Comparison of ENCODE assay signal across 24 cellular contexts in the genomic region with DNA sequence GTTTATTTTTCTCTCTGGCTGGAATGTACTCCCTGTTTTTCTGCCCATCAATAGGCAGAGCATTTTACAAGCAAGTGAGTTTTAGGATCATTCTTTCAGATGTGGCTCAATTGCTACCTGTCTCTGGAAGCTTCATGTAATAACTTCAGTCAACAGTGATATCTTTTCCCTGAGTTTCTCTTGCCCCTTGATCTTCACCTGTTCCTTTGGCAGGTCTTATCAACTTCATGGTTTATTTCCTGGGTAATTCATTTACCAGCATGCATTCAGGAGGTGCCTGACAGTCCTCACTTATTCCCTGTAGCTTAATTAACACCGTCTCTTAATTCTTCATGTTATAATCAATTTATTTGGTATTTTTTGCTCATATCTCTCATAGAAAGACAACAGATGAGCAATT.
"Had no signal": no experiment of that assay in that cellular context is flagged by ENCODE, and none has a peak within 500 bp of the region (broad histone marks: within the 10 kb centered on the region; RNA-seq: fewer than 3 reads in every experiment).

No MANE protein-coding gene starts in this region.

- H3K4me1 ChIP-seq: SJSA1 had no signal

- H3K27ac ChIP-seq: ascending aorta, cardiac muscle cell, SJSA1 had no signal

- H3K4me3 ChIP-seq: ascending aorta, cardiac muscle cell, Peyer's patch, SJSA1 had no signal

- FAIRE-seq: TTC549 had no signal

- DNase-seq: activated CD4-positive, alpha-beta T cell treated with anti-CD3 and anti-CD28 coated beads, Interleukin-2, amount 10 ng/mL, durations not matched to agents 24 days and 14 days; activated CD4-positive, alpha-beta T cell treated with anti-CD3 and anti-CD28 coated beads, Interleukin-2, amount 50 U/mL, for 4 hours; activated CD8-positive, alpha-beta T cell treated with anti-CD3 and anti-CD28 coated beads for 36 hours; activated gamma-delta T cell; activated naive CD4-positive, alpha-beta T cell treated with Interleukin-2 at 50 U/mL for 16 hours; activated naive CD8-positive, alpha-beta T cell treated with anti-CD3 and anti-CD28 coated beads, Interleukin-2, amount 10 ng/mL, durations not matched to agents 7 days and 5 days; activated T-cell treated with anti-CD3 and anti-CD28 coated beads, Interleukin-2, amount 50 U/mL, for 1 hour; amygdala; NCI-H1105; NCI-H1417 treated with DMSO at 0.1 percent for 48 hours; NCI-H187 treated with DMSO at 0.1 percent for 48 hours; NCI-H2081; NCI-H226; NCI-H524 treated with DMSO at 0.1 percent for 48 hours; NK-92 treated with Interleukin-12 subunit alpha and Interleukin-12 subunit beta, amount 100 ng/mL, for 24 hours; PC-3; Peyer's patch; RPMI8226; SHP77 treated with DMSO at 0.1 percent for 48 hours; SK-N-SH had no signal

- ATAC-seq: activated CD8-positive, alpha-beta T cell treated with anti-CD3 and anti-CD28 coated beads for 36 hours; PC-3 had no signal

- H3K9ac ChIP-seq: SK-N-SH had no signal

- H3K27me3 ChIP-seq: ascending aorta, cardiac muscle cell, Peyer's patch had no signal

- H3K4me2 ChIP-seq: SK-N-SH had no signal

- H3K36me3 ChIP-seq: ascending aorta, cardiac muscle cell, Peyer's patch, SJSA1 had no signal

- H3K9me3 ChIP-seq: ascending aorta, Peyer's patch, SJSA1, SK-N-SH had no signal
